ENCODE assay signal across 7 cellular contexts in the genomic region with DNA sequence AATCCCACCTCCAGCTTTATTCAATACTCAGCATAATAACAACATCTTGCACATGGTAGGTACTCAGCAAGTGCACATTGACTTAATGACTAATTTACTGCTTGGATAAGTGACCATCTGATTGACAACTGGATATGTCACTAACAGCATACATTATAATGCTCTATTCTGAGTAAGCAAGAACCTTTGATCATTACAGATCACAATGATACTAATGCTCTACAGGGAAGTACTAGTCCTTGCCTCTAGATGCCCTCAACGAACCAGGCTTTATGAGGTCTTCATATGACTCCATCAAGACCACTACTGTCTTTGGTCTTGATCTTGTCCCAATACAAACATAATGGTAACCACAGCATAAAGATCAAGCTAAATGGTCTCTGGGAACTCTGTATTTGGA.
DNase-seq lines count a peak whose midpoint lies in the region; ATAC-seq, FAIRE-seq and TF ChIP-seq lines count a peak whose summit lies in the region.

No MANE protein-coding gene starts in this region.

- H3K4me3 ChIP-seq in DOHH2 (ENCODE audit: low read length) (no peak overlapping the region), OCI-LY7 (ENCODE audit: low read depth, low read length, poor library complexity, severe bottlenecking) (no peak overlapping the region)

- H3K4me2 ChIP-seq in DOHH2 (ENCODE audit: low read length) (no peak overlapping the region), OCI-LY7 (ENCODE audit: low read length) (no peak overlapping the region)

- POLR2A ChIA-PET in OCI-LY7 (lab: Charles Lee) = interaction anchor here (0.6 to 1.7 kb wide), 2 partner anchors 251 to 309 kb away, joined by 4 to 7 read pairs; a partner anchor contains a TSS

- no peaks in the 10 kb centered on the region for H3F3A ChIP-seq in DOHH2 (ENCODE audit: control insufficient read depth, insufficient read depth)

- H4K20me1 ChIP-seq in DOHH2 (ENCODE audit: control insufficient read depth, insufficient read depth, low read depth, low read length) (no peaks in the 10 kb centered on the region), OCI-LY7 (ENCODE audit: insufficient read depth, low read length) (no peaks in the 10 kb centered on the region)

- H3K9me2 ChIP-seq in DOHH2 (replicated peaks; ENCODE audit: control insufficient read depth, low read length) (no peaks in the 10 kb centered on the region), OCI-LY7 (ENCODE audit: insufficient read depth, low read length) (no peaks in the 10 kb centered on the region)

- DNase-seq in GM19239 (ENCODE audit: insufficient read length, low spot score) (no peak), OCI-LY7 (ENCODE audit: low spot score) (peak; percentile 64), kidney tubule cell (ENCODE audit: low spot score) (peak; percentile 56), NCI-H146 treated with DMSO at 0.1 percent for 48 hours (lab: John Stamatoyannopoulos, UW; ENCODE audit: unreplicated experiment) (no peak), COLO829 (ENCODE audit: low spot score) (no peak)

- intact Hi-C loops in OCI-LY7 (cut with micrococcal nuclease; ENCODE audit: unreplicated experiment) = loop anchor here (1.0 kb wide), 2 partner anchors 252 to 301 kb away; a partner anchor contains a TSS

- no TSS peak for BruUV-seq in OCI-LY7 (replicated peaks; lab: Mats Ljungman, UMichigan)

- H3K4me1 ChIP-seq in DOHH2 (ENCODE audit: control insufficient read depth, low read length) (no peaks in the 10 kb centered on the region), OCI-LY7 (ENCODE audit: insufficient read depth, low read length, poor library complexity, severe bottlenecking) (no peaks in the 10 kb centered on the region)

- no peak overlapping the region for H2AFZ ChIP-seq in OCI-LY7 (ENCODE audit: low read length)

- H3K36me3 ChIP-seq in DOHH2 (ENCODE audit: control insufficient read depth, low read length) (no peaks in the 10 kb centered on the region), OCI-LY7 (ENCODE audit: insufficient read depth, low read length) (no peaks in the 10 kb centered on the region)

- CTCF ChIA-PET in OCI-LY7 (lab: Charles Lee; ENCODE audit: unreplicated experiment) = interaction anchor here (2.4 kb wide), 1 partner anchor 252 kb away, joined by 6 read pairs; a partner anchor contains a TSS

- peak; percentile 15 for TF ChIP-seq CTCF in DOHH2 (IDR thresholded peaks at IDR 0.05; ENCODE audit: low read depth, low read length, poor library complexity, severe bottlenecking)
- peak; percentile 69 for TF ChIP-seq CTCF in OCI-LY7 (conservative IDR thresholded peaks at IDR 0.05; ENCODE audit: low read length)

- ATAC-seq in GM21717 (IDR thresholded peaks at IDR 0.05; ENCODE audit: unreplicated experiment) = no peak

- H3K79me2 ChIP-seq in DOHH2 (ENCODE audit: control insufficient read depth, low read length) (no peaks in the 10 kb centered on the region), OCI-LY7 (ENCODE audit: insufficient read depth, low read depth, low read length) (no peaks in the 10 kb centered on the region)

- H3K9me3 ChIP-seq in DOHH2 (ENCODE audit: control insufficient read depth, insufficient read depth, low read length) (no peaks in the 10 kb centered on the region), OCI-LY7 (ENCODE audit: low read length) (no peaks in the 10 kb centered on the region)

- H3K27ac ChIP-seq in DOHH2 (ENCODE audit: low read depth, low read length) (no peak overlapping the region), OCI-LY7 (ENCODE audit: low read depth, low read length, poor library complexity, severe bottlenecking) (no peak overlapping the region)

- peak; percentile 66 for FAIRE-seq in GM19239 (lab: Jason Lieb, UNC)

- peaks cover 14% of the 10 kb centered on the region for H3K27me3 ChIP-seq in DOHH2 (ENCODE audit: control insufficient read depth, low read length)

Comparison
In these comparisons a context has a peak if more than half of its experiments do, and no peak if none do; other contexts are left out.
1. DNase-seq: peak in OCI-LY7 (single experiment) and kidney tubule cell (single experiment); none in GM19239 (single experiment), NCI-H146 treated with DMSO at 0.1 percent for 48 hours (single experiment) and COLO829 (single experiment).